Comparison of ENCODE assay signal across 1 cellular context in genomic region chr20:38633577-38634093, GRCh38.
TF ChIP-seq lines count a peak whose summit lies in the region.

No MANE protein-coding gene starts in this region.

TF ChIP-seq in HepG2, 621 proteins besides CTCF, POLR2A, EP300 and RAD21 (continued from another document):
- TF ChIP-seq ZNF883 (CRISPR knock-in tag; IDR thresholded peaks at IDR 0.05; ENCODE audit: not compliant biosample characterization) (peak; percentile 15), ZNF331 (CRISPR knock-in tag; IDR thresholded peaks at IDR 0.05) (0 out of 2 replicates have a peak, but pooled peaks have one; percentile 44), SMC3 (IDR thresholded peaks at IDR 0.05; ENCODE audit: low read length) (peak; percentile 67), ELF1 (CRISPR knock-in tag; IDR thresholded peaks at IDR 0.05) (peak; percentile 43; the same call in 1 of the 2 replicates), ESRRA (CRISPR knock-in tag; IDR thresholded peaks at IDR 0.05; ENCODE audit: low read depth) (peak; percentile 46; the same call in 1 of the 2 replicates), SOX5 (CRISPR knock-in tag; IDR thresholded peaks at IDR 0.05; ENCODE audit: borderline replicate concordance) (0 out of 2 replicates have a peak, but pooled peaks have one; percentile 22), ZSCAN9 (CRISPR knock-in tag; IDR thresholded peaks at IDR 0.05; ENCODE audit: borderline replicate concordance) (0 out of 2 replicates have a peak, but pooled peaks have one; percentile 52), FOSL2 (CRISPR knock-in tag; IDR thresholded peaks at IDR 0.05) (peak; percentile 47), FOXC1 (CRISPR knock-in tag; IDR thresholded peaks at IDR 0.05; ENCODE audit: borderline replicate concordance) (0 out of 2 replicates have a peak, but pooled peaks have one; percentile 36), PRDM4 (CRISPR knock-in tag; IDR thresholded peaks at IDR 0.05; ENCODE audit: borderline replicate concordance) (0 out of 2 replicates have a peak, but pooled peaks have one; percentile 22), TARDBP (CRISPR knock-in tag; IDR thresholded peaks at IDR 0.05) (peak; percentile 81), PAXIP1 (CRISPR knock-in tag; conservative IDR thresholded peaks at IDR 0.05) (no peak), TEAD3 (CRISPR knock-in tag; optimal IDR thresholded peaks at IDR 0.05; ENCODE audit: borderline replicate concordance) (peak; percentile 68), POLR2AphosphoS5 (IDR thresholded peaks at IDR 0.05; ENCODE audit: low read depth, low read length) (no peak), FOXA3 (CRISPR knock-in tag; IDR thresholded peaks at IDR 0.05) (0 out of 2 replicates have a peak, but pooled peaks have one; percentile 25), GATAD2A (CRISPR knock-in tag; IDR thresholded peaks at IDR 0.05) (peak; percentile 33; the same call in 1 of the 2 replicates), RCOR2 (CRISPR knock-in tag; IDR thresholded peaks at IDR 0.05) (peak; percentile 93), RBM39 (IDR thresholded peaks at IDR 0.05; ENCODE audit: low read depth, low read length, poor library complexity, severe bottlenecking) (peak; percentile 73), SAP130 (CRISPR knock-in tag; IDR thresholded peaks at IDR 0.05; ENCODE audit: low read depth) (0 out of 2 replicates have a peak, but pooled peaks have one; percentile 33), ZMYM4 (CRISPR knock-in tag; IDR thresholded peaks at IDR 0.05) (peak; percentile 21; the same call in 1 of the 2 replicates), YEATS2 (CRISPR knock-in tag; IDR thresholded peaks at IDR 0.05; ENCODE audit: borderline replicate concordance) (peak; percentile 55; the same call in 1 of the 2 replicates), FOXK1 (CRISPR knock-in tag; IDR thresholded peaks at IDR 0.05; ENCODE audit: borderline replicate concordance, low read depth) (0 out of 2 replicates have a peak, but pooled peaks have one; percentile 25), SALL1 (CRISPR knock-in tag; IDR thresholded peaks at IDR 0.05) (peak; percentile 51; the same call in 1 of the 2 replicates), GATAD1 (CRISPR knock-in tag; IDR thresholded peaks at IDR 0.05) (peak; percentile 41; the same call in 1 of the 2 replicates), IRF2 (CRISPR knock-in tag; IDR thresholded peaks at IDR 0.05) (0 out of 2 replicates have a peak, but pooled peaks have one; percentile 49), E2F2 (CRISPR knock-in tag; IDR thresholded peaks at IDR 0.05; ENCODE audit: borderline replicate concordance) (0 out of 2 replicates have a peak, but pooled peaks have one; percentile 49), E2F5 (CRISPR knock-in tag; conservative IDR thresholded peaks at IDR 0.05) (no peak), SP140L (CRISPR knock-in tag; IDR thresholded peaks at IDR 0.05; ENCODE audit: borderline replicate concordance) (no peak), SMAD3 (CRISPR knock-in tag; IDR thresholded peaks at IDR 0.05) (peak; percentile 60; the same call in 1 of the 2 replicates), ZNF143 (CRISPR knock-in tag; IDR thresholded peaks at IDR 0.05) (0 out of 2 replicates have a peak, but pooled peaks have one; percentile 21), KAT8 (CRISPR knock-in tag; IDR thresholded peaks at IDR 0.05) (peak; percentile 44; the same call in 1 of the 2 replicates), ZNF556 (CRISPR knock-in tag; IDR thresholded peaks at IDR 0.05; ENCODE audit: borderline replicate concordance) (peak; percentile 66; the same call in 1 of the 2 replicates), PHF8 (CRISPR knock-in tag; IDR thresholded peaks at IDR 0.05) (no peak), HDAC2 (CRISPR knock-in tag; IDR thresholded peaks at IDR 0.05) (peak; percentile 74; the same call in 1 of the 2 replicates), TFAP4 (IDR thresholded peaks at IDR 0.05; ENCODE audit: borderline replicate concordance, low read depth) (0 out of 2 replicates have a peak, but pooled peaks have one; percentile 27), ZNF724P (CRISPR knock-in tag; IDR thresholded peaks at IDR 0.05; ENCODE audit: borderline replicate concordance) (0 out of 2 replicates have a peak, but pooled peaks have one; percentile 56), ZNF350 (CRISPR knock-in tag; IDR thresholded peaks at IDR 0.05; ENCODE audit: borderline replicate concordance, low read depth) (peak; percentile 16; the same call in 1 of the 2 replicates), GABPA (IDR thresholded peaks at IDR 0.05; ENCODE audit: low read depth, low read length) (no peak), GABPA (CRISPR knock-in tag; IDR thresholded peaks at IDR 0.05; ENCODE audit: low read depth) (no peak), NR1H2 (CRISPR knock-in tag; IDR thresholded peaks at IDR 0.05; ENCODE audit: borderline replicate concordance, low read depth) (no peak), SP1 (IDR thresholded peaks at IDR 0.05) (no peak), SP1 (CRISPR knock-in tag; IDR thresholded peaks at IDR 0.05) (peak; percentile 30; the same call in 1 of the 2 replicates), PTBP1 (IDR thresholded peaks at IDR 0.05; ENCODE audit: low read depth, low read length, poor library complexity, severe bottlenecking) (peak; percentile 73), MIER2 (CRISPR knock-in tag; IDR thresholded peaks at IDR 0.05) (peak; percentile 50; the same call in 1 of the 2 replicates), NR2F6 (IDR thresholded peaks at IDR 0.05) (no peak), NR2F6 (CRISPR knock-in tag; IDR thresholded peaks at IDR 0.05) (peak; percentile 20; the same call in 1 of the 2 replicates), ZNF772 (CRISPR knock-in tag; IDR thresholded peaks at IDR 0.05) (0 out of 2 replicates have a peak, but pooled peaks have one; percentile 27), HMGXB4 (CRISPR knock-in tag; IDR thresholded peaks at IDR 0.05; ENCODE audit: borderline replicate concordance in 1 of 2, low read depth in 1 of 2) (0 out of 4 replicates have a peak, but pooled peaks of 1 of the 2 experiments have one; percentile 31), SKI (IDR thresholded peaks at IDR 0.05; ENCODE audit: partially characterized antibody) (no peak), CC2D1A (CRISPR knock-in tag; IDR thresholded peaks at IDR 0.05) (0 out of 2 replicates have a peak, but pooled peaks have one; percentile 4), HOXA3 (CRISPR knock-in tag; IDR thresholded peaks at IDR 0.05) (0 out of 2 replicates have a peak, but pooled peaks have one; percentile 33), PCBP1 (IDR thresholded peaks at IDR 0.05; ENCODE audit: borderline replicate concordance, low read depth, low read length) (0 out of 2 replicates have a peak, but pooled peaks have one; percentile 58)
